Comparison of ENCODE assay signal across 29 cellular contexts in the genomic region with DNA sequence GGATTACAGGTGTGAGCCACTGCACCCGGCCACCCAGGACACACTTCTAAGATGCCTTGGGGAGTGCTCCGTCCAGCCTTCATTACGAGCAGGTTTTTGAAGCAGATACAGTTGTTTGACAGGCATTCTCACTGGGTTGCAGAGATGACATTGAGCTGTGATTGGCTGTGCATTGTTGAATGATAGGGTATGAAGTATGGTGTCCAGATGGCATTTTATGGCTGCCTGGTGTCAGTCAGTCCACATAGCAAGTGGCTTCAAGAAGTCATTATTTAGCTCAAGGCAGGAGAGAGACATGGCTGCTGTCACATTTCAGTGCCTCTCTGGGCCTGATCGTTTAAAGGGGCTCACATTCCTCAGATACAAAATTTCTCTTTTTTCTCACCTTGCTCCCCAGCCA. TPM values are rescaled to one million over a fixed set of nuclear protein-coding genes. Genes with fewer than 3 reads are reported as not detected.
"Had no signal": no experiment of that assay in that cellular context is flagged by ENCODE, and none has a peak within 500 bp of the region (broad histone marks: within the 10 kb centered on the region; RNA-seq: fewer than 3 reads in every experiment).

No MANE protein-coding gene starts in this region.

- FAIRE-seq: astrocyte, RCC 7860, TTC549 had no signal

- H3K4me1 ChIP-seq: body of pancreas, breast epithelium had no signal

- H3K36me3 ChIP-seq: adrenal gland, breast epithelium, SJSA1 had no signal

- DNase-seq: activated CD4-positive, alpha-beta T cell treated with anti-CD3 and anti-CD28 coated beads, Interleukin-2, amount 10 ng/mL, durations not matched to agents 24 days and 14 days; activated CD4-positive, alpha-beta T cell treated with anti-CD3 and anti-CD28 coated beads, Interleukin-2, amount 50 U/mL, for 4 hours; activated CD8-positive, alpha-beta T cell treated with anti-CD3 and anti-CD28 coated beads, Interleukin-2, amount 10 ng/mL, durations not matched to agents 7 days and 5 days; activated gamma-delta T cell treated with Interleukin-2 at 50 U/mL for 16 hours; activated naive CD4-positive, alpha-beta T cell treated with anti-CD3 and anti-CD28 coated beads for 36 hours; activated T-cell treated with anti-CD3 and anti-CD28 coated beads, Interleukin-2, amount 50 U/mL, for 4 hours; adrenal gland; body of pancreas; KG1; MM.1S; MV-4-11; NCI-H1092; NCI-H1436 treated with DMSO at 0.1 percent for 48 hours; NCI-H1694 treated with DMSO at 0.1 percent for 48 hours; NCI-H2029; NCI-H2227 treated with DMSO at 0.1 percent for 48 hours; NCI-H446; NCI-H510A treated with DMSO at 0.1 percent for 48 hours; NCI-H748 treated with DMSO at 0.1 percent for 48 hours; NK-92 treated with Interleukin-12 subunit alpha and Interleukin-12 subunit beta, amount 100 ng/mL, for 24 hours; PC-3; Right ventricle myocardium superior; SK-N-SH had no signal

- H3K27me3 ChIP-seq: adrenal gland, body of pancreas, SJSA1 had no signal

- H3K9me3 ChIP-seq: adrenal gland, body of pancreas, breast epithelium, SJSA1, SK-N-SH had no signal

- H3K9ac ChIP-seq: SK-N-SH had no signal

- H3K9me2 ChIP-seq: SK-N-SH had no signal

- H3K27ac ChIP-seq: adrenal gland, body of pancreas, breast epithelium, SJSA1 had no signal

- H3K4me3 ChIP-seq: adrenal gland, body of pancreas, breast epithelium, SJSA1 had no signal

- H3K4me2 ChIP-seq: SK-N-SH had no signal

RNA-seq across cellular contexts. Expression of a gene that starts 14.8 kb away (rescaled TPM):
- total RNA-seq: activated CD8-positive, alpha-beta T cell treated with anti-CD3 and anti-CD28 coated beads, Interleukin-2, amount 10 ng/mL, durations not matched to agents 7 days and 5 days; activated naive CD4-positive, alpha-beta T cell treated with anti-CD3 and anti-CD28 coated beads for 36 hours; activated T-helper 1 cell treated with anti-CD3 and anti-CD28 coated beads, Interleukin-12 subunit alpha, Interleukin-12 subunit beta, Interleukin-2, Interleukin-4 antibody, amounts not matched to agents 30 ng/mL and 10 ng/mL and 1 ng/mL, durations not matched to agents 14 hours and 24 hours and 36 hours; SJSA1 had no signal
